In the genomic region with DNA sequence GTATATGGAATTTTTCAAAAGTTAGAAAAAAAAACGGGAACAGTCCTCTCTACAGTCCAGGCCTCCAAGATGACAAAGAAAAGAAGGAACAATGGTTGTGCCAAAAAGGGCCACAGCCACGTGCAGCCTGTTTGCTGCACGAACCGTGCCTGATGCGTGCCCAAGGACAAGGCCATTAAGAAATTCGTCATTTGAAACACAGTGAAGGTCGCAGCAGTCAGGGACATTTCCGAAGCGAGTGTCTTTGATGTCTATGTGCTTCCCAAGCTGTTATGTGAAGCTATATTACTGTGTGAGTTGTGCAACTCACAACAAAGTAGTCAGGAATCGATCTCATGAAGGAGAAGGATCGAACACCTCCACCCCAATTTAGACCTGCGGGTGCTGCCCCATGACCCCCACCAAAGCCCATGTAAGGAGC, we compare ENCODE assay signal across 1 cellular context.
A peak's percentile ranks its signal among the peaks of the same experiment; 100 is the strongest.
TF ChIP-seq lines count a peak whose summit lies in the region.

No MANE protein-coding gene starts in this region.

TF ChIP-seq in HepG2, 621 proteins besides CTCF, POLR2A, EP300 and RAD21 (continued from another document and continues in another):
- TF ChIP-seq, protein P1, sequence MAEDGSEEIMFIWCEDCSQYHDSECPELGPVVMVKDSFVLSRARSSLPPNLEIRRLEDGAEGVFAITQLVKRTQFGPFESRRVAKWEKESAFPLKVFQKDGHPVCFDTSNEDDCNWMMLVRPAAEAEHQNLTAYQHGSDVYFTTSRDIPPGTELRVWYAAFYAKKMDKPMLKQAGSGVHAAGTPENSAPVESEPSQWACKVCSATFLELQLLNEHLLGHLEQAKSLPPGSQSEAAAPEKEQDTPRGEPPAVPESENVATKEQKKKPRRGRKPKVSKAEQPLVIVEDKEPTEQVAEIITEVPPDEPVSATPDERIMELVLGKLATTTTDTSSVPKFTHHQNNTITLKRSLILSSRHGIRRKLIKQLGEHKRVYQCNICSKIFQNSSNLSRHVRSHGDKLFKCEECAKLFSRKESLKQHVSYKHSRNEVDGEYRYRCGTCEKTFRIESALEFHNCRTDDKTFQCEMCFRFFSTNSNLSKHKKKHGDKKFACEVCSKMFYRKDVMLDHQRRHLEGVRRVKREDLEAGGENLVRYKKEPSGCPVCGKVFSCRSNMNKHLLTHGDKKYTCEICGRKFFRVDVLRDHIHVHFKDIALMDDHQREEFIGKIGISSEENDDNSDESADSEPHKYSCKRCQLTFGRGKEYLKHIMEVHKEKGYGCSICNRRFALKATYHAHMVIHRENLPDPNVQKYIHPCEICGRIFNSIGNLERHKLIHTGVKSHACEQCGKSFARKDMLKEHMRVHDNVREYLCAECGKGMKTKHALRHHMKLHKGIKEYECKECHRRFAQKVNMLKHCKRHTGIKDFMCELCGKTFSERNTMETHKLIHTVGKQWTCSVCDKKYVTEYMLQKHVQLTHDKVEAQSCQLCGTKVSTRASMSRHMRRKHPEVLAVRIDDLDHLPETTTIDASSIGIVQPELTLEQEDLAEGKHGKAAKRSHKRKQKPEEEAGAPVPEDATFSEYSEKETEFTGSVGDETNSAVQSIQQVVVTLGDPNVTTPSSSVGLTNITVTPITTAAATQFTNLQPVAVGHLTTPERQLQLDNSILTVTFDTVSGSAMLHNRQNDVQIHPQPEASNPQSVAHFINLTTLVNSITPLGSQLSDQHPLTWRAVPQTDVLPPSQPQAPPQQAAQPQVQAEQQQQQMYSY (CRISPR knock-in tag; IDR thresholded peaks at IDR 0.05): no peak
- TF ChIP-seq ZNF331 (CRISPR knock-in tag; IDR thresholded peaks at IDR 0.05) (peak; percentile 52), TAF1 (CRISPR knock-in tag; IDR thresholded peaks at IDR 0.05) (no peak), MTA1 (CRISPR knock-in tag; IDR thresholded peaks at IDR 0.05; ENCODE audit: borderline replicate concordance) (0 out of 2 replicates have a peak, but pooled peaks have one; percentile 54), MIER3 (CRISPR knock-in tag; IDR thresholded peaks at IDR 0.05; ENCODE audit: borderline replicate concordance) (peak; percentile 42; the same call in 1 of the 2 replicates), ARNT2 (CRISPR knock-in tag; IDR thresholded peaks at IDR 0.05; ENCODE audit: low read depth) (no peak), ZNF124 (CRISPR knock-in tag; IDR thresholded peaks at IDR 0.05) (0 out of 2 replicates have a peak, but pooled peaks have one; percentile 29), GATAD1 (CRISPR knock-in tag; IDR thresholded peaks at IDR 0.05) (peak; percentile 51), ZNF367 (CRISPR knock-in tag; IDR thresholded peaks at IDR 0.05; ENCODE audit: borderline replicate concordance) (no peak), U2AF2 (IDR thresholded peaks at IDR 0.05; ENCODE audit: low read depth, low read length) (no peak), ZNF510 (CRISPR knock-in tag; IDR thresholded peaks at IDR 0.05; ENCODE audit: low read depth) (no peak), SSRP1 (CRISPR knock-in tag; IDR thresholded peaks at IDR 0.05) (no peak), ZSCAN22 (CRISPR knock-in tag; IDR thresholded peaks at IDR 0.05) (no peak), ZFP37 (CRISPR knock-in tag; IDR thresholded peaks at IDR 0.05; ENCODE audit: borderline replicate concordance) (no peak), ZNF501 (CRISPR knock-in tag; IDR thresholded peaks at IDR 0.05) (0 out of 2 replicates have a peak, but pooled peaks have one; percentile 23), ZBTB8A (CRISPR knock-in tag; IDR thresholded peaks at IDR 0.05; ENCODE audit: borderline replicate concordance, low read depth) (no peak), GTF3A (CRISPR knock-in tag; conservative IDR thresholded peaks at IDR 0.05) (no peak), MZF1 (CRISPR knock-in tag; IDR thresholded peaks at IDR 0.05; ENCODE audit: borderline replicate concordance) (no peak), ZSCAN25 (CRISPR knock-in tag; IDR thresholded peaks at IDR 0.05) (no peak), POGZ (CRISPR knock-in tag; IDR thresholded peaks at IDR 0.05) (peak; percentile 51; the same call in 1 of the 2 replicates), ZNF672 (CRISPR knock-in tag; IDR thresholded peaks at IDR 0.05) (no peak), MLLT10 (CRISPR knock-in tag; IDR thresholded peaks at IDR 0.05) (no peak), FOXA3 (CRISPR knock-in tag; IDR thresholded peaks at IDR 0.05) (peak; percentile 74), ZNF30 (CRISPR knock-in tag; IDR thresholded peaks at IDR 0.05) (no peak), ZNF256 (CRISPR knock-in tag; conservative IDR thresholded peaks at IDR 0.05) (no peak), SP140L (CRISPR knock-in tag; IDR thresholded peaks at IDR 0.05; ENCODE audit: borderline replicate concordance) (no peak), ZNF451 (CRISPR knock-in tag; IDR thresholded peaks at IDR 0.05) (no peak), PTBP1 (IDR thresholded peaks at IDR 0.05; ENCODE audit: low read depth, low read length, poor library complexity, severe bottlenecking) (no peak), NCOR1 (IDR thresholded peaks at IDR 0.05; ENCODE audit: borderline replicate concordance, low read length) (no peak; the same call in 1 of the 2 replicates), ZNF44 (CRISPR knock-in tag; IDR thresholded peaks at IDR 0.05) (no peak), ZNF75D (CRISPR knock-in tag; IDR thresholded peaks at IDR 0.05; ENCODE audit: borderline replicate concordance) (no peak), ZNF768 (CRISPR knock-in tag; IDR thresholded peaks at IDR 0.05) (no peak), JUNB (CRISPR knock-in tag; IDR thresholded peaks at IDR 0.05; ENCODE audit: borderline replicate concordance) (no peak), ZKSCAN8 (CRISPR knock-in tag; IDR thresholded peaks at IDR 0.05; ENCODE audit: borderline replicate concordance) (no peak; the same call in 1 of the 2 replicates), HHEX (CRISPR knock-in tag; IDR thresholded peaks at IDR 0.05) (no peak), POLR2G (IDR thresholded peaks at IDR 0.05; ENCODE audit: low read depth, low read length) (no peak), FLYWCH1 (CRISPR knock-in tag; IDR thresholded peaks at IDR 0.05) (no peak), CREM (IDR thresholded peaks at IDR 0.05) (no peak), CREM (CRISPR knock-in tag; IDR thresholded peaks at IDR 0.05) (no peak), NFKBIZ (CRISPR knock-in tag; IDR thresholded peaks at IDR 0.05) (0 out of 2 replicates have a peak, but pooled peaks have one; percentile 29), ZNF562 (CRISPR knock-in tag; IDR thresholded peaks at IDR 0.05; ENCODE audit: borderline replicate concordance) (no peak), YY1 (IDR thresholded peaks at IDR 0.05; ENCODE audit: insufficient read depth, insufficient replicate concordance, low read depth, low read length) (no peak), ZNF207 (IDR thresholded peaks at IDR 0.05; ENCODE audit: borderline replicate concordance) (no peak)
- TF ChIP-seq, protein P2, sequence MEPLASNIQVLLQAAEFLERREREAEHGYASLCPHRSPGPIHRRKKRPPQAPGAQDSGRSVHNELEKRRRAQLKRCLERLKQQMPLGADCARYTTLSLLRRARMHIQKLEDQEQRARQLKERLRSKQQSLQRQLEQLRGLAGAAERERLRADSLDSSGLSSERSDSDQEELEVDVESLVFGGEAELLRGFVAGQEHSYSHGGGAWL (CRISPR knock-in tag; IDR thresholded peaks at IDR 0.05): no peak
- TF ChIP-seq, protein P3, sequence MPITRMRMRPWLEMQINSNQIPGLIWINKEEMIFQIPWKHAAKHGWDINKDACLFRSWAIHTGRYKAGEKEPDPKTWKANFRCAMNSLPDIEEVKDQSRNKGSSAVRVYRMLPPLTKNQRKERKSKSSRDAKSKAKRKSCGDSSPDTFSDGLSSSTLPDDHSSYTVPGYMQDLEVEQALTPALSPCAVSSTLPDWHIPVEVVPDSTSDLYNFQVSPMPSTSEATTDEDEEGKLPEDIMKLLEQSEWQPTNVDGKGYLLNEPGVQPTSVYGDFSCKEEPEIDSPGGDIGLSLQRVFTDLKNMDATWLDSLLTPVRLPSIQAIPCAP (CRISPR knock-in tag; IDR thresholded peaks at IDR 0.05; ENCODE audit: low read depth): no peak
- TF ChIP-seq, protein P4, sequence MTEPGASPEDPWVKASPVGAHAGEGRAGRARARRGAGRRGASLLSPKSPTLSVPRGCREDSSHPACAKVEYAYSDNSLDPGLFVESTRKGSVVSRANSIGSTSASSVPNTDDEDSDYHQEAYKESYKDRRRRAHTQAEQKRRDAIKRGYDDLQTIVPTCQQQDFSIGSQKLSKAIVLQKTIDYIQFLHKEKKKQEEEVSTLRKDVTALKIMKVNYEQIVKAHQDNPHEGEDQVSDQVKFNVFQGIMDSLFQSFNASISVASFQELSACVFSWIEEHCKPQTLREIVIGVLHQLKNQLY (CRISPR knock-in tag; IDR thresholded peaks at IDR 0.05): peak; percentile 82; the same call in 1 of the 2 replicates
- TF ChIP-seq, protein P5, sequence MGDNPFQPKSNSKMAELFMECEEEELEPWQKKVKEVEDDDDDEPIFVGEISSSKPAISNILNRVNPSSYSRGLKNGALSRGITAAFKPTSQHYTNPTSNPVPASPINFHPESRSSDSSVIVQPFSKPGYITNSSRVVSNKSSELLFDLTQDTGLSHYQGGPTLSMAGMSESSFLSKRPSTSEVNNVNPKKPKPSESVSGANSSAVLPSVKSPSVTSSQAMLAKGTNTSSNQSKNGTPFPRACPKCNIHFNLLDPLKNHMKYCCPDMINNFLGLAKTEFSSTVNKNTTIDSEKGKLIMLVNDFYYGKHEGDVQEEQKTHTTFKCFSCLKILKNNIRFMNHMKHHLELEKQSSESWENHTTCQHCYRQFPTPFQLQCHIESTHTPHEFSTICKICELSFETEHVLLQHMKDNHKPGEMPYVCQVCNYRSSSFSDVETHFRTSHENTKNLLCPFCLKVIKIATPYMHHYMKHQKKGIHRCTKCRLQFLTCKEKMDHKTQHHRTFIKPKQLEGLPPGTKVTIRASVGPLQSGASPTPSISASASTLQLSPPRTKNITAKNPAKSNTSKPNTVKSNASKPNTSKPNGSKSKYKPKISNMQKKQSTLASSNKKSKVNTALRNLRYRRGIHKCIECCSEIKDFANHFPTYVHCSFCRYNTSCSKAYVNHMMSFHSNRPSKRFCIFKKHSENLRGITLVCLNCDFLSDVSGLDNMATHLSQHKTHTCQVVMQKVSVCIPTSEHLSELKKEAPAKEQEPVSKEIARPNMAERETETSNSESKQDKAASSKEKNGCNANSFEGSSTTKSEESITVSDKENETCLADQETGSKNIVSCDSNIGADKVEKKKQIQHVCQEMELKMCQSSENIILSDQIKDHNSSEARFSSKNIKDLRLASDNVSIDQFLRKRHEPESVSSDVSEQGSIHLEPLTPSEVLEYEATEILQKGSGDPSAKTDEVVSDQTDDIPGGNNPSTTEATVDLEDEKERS (CRISPR knock-in tag; IDR thresholded peaks at IDR 0.05): no peak
- TF ChIP-seq, protein P6, sequence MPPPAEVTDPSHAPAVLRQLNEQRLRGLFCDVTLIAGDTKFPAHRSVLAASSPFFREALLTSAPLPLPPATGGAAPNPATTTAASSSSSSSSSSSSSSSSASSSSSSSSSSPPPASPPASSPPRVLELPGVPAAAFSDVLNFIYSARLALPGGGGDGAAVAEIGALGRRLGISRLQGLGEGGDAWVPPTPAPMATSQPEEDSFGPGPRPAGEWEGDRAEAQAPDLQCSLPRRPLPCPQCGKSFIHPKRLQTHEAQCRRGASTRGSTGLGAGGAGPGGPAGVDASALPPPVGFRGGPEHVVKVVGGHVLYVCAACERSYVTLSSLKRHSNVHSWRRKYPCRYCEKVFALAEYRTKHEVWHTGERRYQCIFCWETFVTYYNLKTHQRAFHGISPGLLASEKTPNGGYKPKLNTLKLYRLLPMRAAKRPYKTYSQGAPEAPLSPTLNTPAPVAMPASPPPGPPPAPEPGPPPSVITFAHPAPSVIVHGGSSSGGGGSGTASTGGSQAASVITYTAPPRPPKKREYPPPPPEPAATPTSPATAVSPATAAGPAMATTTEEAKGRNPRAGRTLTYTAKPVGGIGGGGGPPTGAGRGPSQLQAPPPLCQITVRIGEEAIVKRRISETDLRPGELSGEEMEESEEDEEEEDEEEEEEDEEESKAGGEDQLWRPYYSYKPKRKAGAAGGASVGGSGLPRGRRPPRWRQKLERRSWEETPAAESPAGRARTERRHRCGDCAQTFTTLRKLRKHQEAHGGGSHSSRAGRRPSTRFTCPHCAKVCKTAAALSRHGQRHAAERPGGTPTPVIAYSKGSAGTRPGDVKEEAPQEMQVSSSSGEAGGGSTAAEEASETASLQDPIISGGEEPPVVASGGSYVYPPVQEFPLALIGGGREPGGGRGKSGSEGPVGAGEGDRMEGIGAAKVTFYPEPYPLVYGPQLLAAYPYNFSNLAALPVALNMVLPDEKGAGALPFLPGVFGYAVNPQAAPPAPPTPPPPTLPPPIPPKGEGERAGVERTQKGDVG (CRISPR knock-in tag; IDR thresholded peaks at IDR 0.05; ENCODE audit: borderline replicate concordance): no peak
- TF ChIP-seq, protein P7, sequence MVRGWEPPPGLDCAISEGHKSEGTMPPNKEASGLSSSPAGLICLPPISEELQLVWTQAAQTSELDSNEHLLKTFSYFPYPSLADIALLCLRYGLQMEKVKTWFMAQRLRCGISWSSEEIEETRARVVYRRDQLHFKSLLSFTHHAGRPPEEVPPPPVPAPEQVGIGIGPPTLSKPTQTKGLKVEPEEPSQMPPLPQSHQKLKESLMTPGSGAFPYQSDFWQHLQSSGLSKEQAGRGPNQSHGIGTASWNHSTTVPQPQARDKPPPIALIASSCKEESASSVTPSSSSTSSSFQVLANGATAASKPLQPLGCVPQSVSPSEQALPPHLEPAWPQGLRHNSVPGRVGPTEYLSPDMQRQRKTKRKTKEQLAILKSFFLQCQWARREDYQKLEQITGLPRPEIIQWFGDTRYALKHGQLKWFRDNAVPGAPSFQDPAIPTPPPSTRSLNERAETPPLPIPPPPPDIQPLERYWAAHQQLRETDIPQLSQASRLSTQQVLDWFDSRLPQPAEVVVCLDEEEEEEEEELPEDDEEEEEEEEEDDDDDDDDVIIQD (CRISPR knock-in tag; IDR thresholded peaks at IDR 0.05; ENCODE audit: low read depth): peak; percentile 74; the same call in 1 of the 2 replicates
- TF ChIP-seq, protein P8, sequence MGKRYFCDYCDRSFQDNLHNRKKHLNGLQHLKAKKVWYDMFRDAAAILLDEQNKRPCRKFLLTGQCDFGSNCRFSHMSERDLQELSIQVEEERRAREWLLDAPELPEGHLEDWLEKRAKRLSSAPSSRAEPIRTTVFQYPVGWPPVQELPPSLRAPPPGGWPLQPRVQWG (CRISPR knock-in tag; IDR thresholded peaks at IDR 0.05; ENCODE audit: borderline replicate concordance, low read depth): no peak
- TF ChIP-seq, protein P9, sequence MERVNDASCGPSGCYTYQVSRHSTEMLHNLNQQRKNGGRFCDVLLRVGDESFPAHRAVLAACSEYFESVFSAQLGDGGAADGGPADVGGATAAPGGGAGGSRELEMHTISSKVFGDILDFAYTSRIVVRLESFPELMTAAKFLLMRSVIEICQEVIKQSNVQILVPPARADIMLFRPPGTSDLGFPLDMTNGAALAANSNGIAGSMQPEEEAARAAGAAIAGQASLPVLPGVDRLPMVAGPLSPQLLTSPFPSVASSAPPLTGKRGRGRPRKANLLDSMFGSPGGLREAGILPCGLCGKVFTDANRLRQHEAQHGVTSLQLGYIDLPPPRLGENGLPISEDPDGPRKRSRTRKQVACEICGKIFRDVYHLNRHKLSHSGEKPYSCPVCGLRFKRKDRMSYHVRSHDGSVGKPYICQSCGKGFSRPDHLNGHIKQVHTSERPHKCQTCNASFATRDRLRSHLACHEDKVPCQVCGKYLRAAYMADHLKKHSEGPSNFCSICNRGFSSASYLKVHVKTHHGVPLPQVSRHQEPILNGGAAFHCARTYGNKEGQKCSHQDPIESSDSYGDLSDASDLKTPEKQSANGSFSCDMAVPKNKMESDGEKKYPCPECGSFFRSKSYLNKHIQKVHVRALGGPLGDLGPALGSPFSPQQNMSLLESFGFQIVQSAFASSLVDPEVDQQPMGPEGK (CRISPR knock-in tag; IDR thresholded peaks at IDR 0.05): 0 out of 2 replicates have a peak, but pooled peaks have one; percentile 21
- TF ChIP-seq, protein P10, sequence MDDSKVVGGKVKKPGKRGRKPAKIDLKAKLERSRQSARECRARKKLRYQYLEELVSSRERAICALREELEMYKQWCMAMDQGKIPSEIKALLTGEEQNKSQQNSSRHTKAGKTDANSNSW (CRISPR knock-in tag; IDR thresholded peaks at IDR 0.05; ENCODE audit: borderline replicate concordance): no peak
